In the genomic region with DNA sequence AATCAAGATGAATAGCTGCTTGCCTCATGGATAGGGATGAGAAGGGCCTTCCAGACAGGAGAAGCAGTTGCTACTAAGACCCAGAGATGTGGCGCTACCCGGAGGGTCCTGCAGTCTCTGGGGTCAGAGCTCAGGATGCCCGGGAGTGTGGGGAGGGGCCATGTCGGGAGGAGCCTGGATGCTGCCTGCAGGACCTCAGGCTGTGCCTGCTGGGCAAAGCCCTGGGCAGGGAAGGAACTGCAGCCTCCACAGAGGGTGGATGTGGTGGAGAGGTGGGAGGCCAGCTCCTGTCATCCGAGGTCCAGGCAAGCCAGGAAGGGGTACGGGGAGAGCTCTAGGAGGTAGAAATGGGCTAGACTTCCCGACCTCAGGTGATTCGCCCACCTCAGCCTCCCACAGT, we compare ENCODE assay signal across 29 cellular contexts. TPM values are rescaled to one million over a fixed set of nuclear protein-coding genes. Genes with fewer than 3 reads are reported as not detected.
"Had no signal": no experiment of that assay in that cellular context is flagged by ENCODE, and none has a peak within 500 bp of the region (broad histone marks: within the 10 kb centered on the region; RNA-seq: fewer than 3 reads in every experiment).

No MANE protein-coding gene starts in this region.

- H3K4me2 ChIP-seq: neural progenitor cell had no signal

- H3K36me3 ChIP-seq: colonic mucosa, gastrocnemius medialis, neural progenitor cell, thoracic aorta had no signal

- H3K27me3 Mint-ChIP-seq: activated CD4-positive, alpha-beta memory T cell treated with anti-CD3 and anti-CD28 coated beads, Interleukin-2, amount 10 ng/mL, durations not matched to agents 7 days and 5 days; activated CD4-positive, alpha-beta T cell treated with anti-CD3 and anti-CD28 coated beads, Interleukin-2, amount 10 ng/mL, durations not matched to agents 24 days and 14 days; activated CD8-positive, alpha-beta memory T cell treated with anti-CD3 and anti-CD28 coated beads, Interleukin-2, amount 10 ng/mL, durations not matched to agents 7 days and 5 days; activated naive CD4-positive, alpha-beta T cell treated with anti-CD3 and anti-CD28 coated beads, Interleukin-2, amount 50 U/mL, for 24 hours; activated naive CD8-positive, alpha-beta T cell treated with anti-CD3 and anti-CD28 coated beads, Interleukin-2, amount 50 U/mL, for 24 hours; naive B cell; stimulated activated naive CD8-positive, alpha-beta T cell treated with anti-CD3 and anti-CD28 coated beads, Interleukin-15, Interleukin-2, amounts not matched to agents 100 ng/mL and 50 ng/mL, for 24 hours had no signal

- H2AFZ ChIP-seq: neural progenitor cell had no signal

- H3K9me3 ChIP-seq: colonic mucosa, gastrocnemius medialis, thoracic aorta had no signal

- H3K4me3 ChIP-seq: colonic mucosa, gastrocnemius medialis, neural progenitor cell, thoracic aorta had no signal

- H3K27me3 ChIP-seq: colonic mucosa, gastrocnemius medialis, neural progenitor cell had no signal

- H3K36me3 Mint-ChIP-seq: activated naive CD4-positive, alpha-beta T cell treated with anti-CD3 and anti-CD28 coated beads, Interleukin-2, amount 50 U/mL, for 24 hours; naive B cell; neural progenitor cell had no signal

- H3K9me3 Mint-ChIP-seq: activated CD4-positive, alpha-beta memory T cell treated with anti-CD3 and anti-CD28 coated beads, Interleukin-2, amount 10 ng/mL, durations not matched to agents 7 days and 5 days; activated CD4-positive, alpha-beta T cell treated with anti-CD3 and anti-CD28 coated beads, Interleukin-2, amount 10 ng/mL, durations not matched to agents 24 days and 14 days; activated naive CD4-positive, alpha-beta T cell treated with anti-CD3 and anti-CD28 coated beads, Interleukin-2, amount 50 U/mL, for 24 hours; activated naive CD8-positive, alpha-beta T cell treated with anti-CD3 and anti-CD28 coated beads, Interleukin-2, amount 50 U/mL, for 24 hours; activated T-helper 2 cell treated with anti-CD3 and anti-CD28 coated beads, Interferon-gamma antibody, Interleukin-2, Interleukin-4, amounts not matched to agents 10 μg/mL and 5 μg/mL and 100 μg/mL, durations not matched to agents 14 hours and 24 hours and 36 hours; naive B cell; neural progenitor cell; stimulated activated naive CD8-positive, alpha-beta T cell treated with anti-CD3 and anti-CD28 coated beads, Interleukin-15, Interleukin-2, amounts not matched to agents 100 ng/mL and 50 ng/mL, for 24 hours; T-helper 1 cell treated with Interleukin-12 subunit alpha and Interleukin-12 subunit beta and Interleukin-4 antibody, amounts not matched to agents 30 μg/mL and 1 μg/mL, for 36 hours had no signal

- H3K9ac ChIP-seq: neural progenitor cell had no signal

- ATAC-seq: activated CD8-positive, alpha-beta memory T cell treated with anti-CD3 and anti-CD28 coated beads, Interleukin-2, amount 10 ng/mL, durations not matched to agents 7 days and 5 days; activated naive CD8-positive, alpha-beta T cell treated with anti-CD3 and anti-CD28 coated beads, Interleukin-2, amount 50 U/mL, for 24 hours; left ventricle myocardium superior; right cardiac atrium had no signal

- H3K4me1 ChIP-seq: gastrocnemius medialis had no signal

- H3K27ac ChIP-seq: colonic mucosa, gastrocnemius medialis, neural progenitor cell, thoracic aorta, VCaP had no signal

- H3K27ac Mint-ChIP-seq: activated CD4-positive, alpha-beta memory T cell treated with anti-CD3 and anti-CD28 coated beads, Interleukin-2, amount 10 ng/mL, durations not matched to agents 7 days and 5 days; activated CD4-positive, alpha-beta T cell treated with anti-CD3 and anti-CD28 coated beads, Interleukin-2, amount 10 ng/mL, durations not matched to agents 24 days and 14 days; activated CD8-positive, alpha-beta memory T cell treated with anti-CD3 and anti-CD28 coated beads, Interleukin-2, amount 10 ng/mL, durations not matched to agents 7 days and 5 days; activated naive CD4-positive, alpha-beta T cell treated with anti-CD3 and anti-CD28 coated beads, Interleukin-2, amount 50 U/mL, for 24 hours; activated naive CD8-positive, alpha-beta T cell treated with anti-CD3 and anti-CD28 coated beads, Interleukin-2, amount 50 U/mL, for 24 hours; activated T-helper 2 cell treated with anti-CD3 and anti-CD28 coated beads, Interferon-gamma antibody, Interleukin-2, Interleukin-4, amounts not matched to agents 10 μg/mL and 5 μg/mL and 100 μg/mL, durations not matched to agents 14 hours and 24 hours and 36 hours; neural progenitor cell; stimulated activated naive CD8-positive, alpha-beta T cell treated with anti-CD3 and anti-CD28 coated beads, Interleukin-15, Interleukin-2, amounts not matched to agents 100 ng/mL and 50 ng/mL, for 24 hours; T-helper 1 cell treated with Interleukin-12 subunit alpha and Interleukin-12 subunit beta and Interleukin-4 antibody, amounts not matched to agents 30 μg/mL and 1 μg/mL, for 36 hours had no signal

- DNase-seq: activated CD4-positive, alpha-beta memory T cell treated with anti-CD3 and anti-CD28 coated beads, Interleukin-2, amount 10 ng/mL, durations not matched to agents 7 days and 5 days; activated CD4-positive, alpha-beta T cell treated with anti-CD3 and anti-CD28 coated beads, Interleukin-2, amount 10 ng/mL, durations not matched to agents 24 days and 14 days; activated CD8-positive, alpha-beta memory T cell treated with anti-CD3 and anti-CD28 coated beads, Interleukin-2, amount 10 ng/mL, durations not matched to agents 7 days and 5 days; activated naive CD8-positive, alpha-beta T cell treated with anti-CD3 and anti-CD28 coated beads, Interleukin-2, amount 50 U/mL, for 24 hours; activated T-cell treated with anti-CD3 and anti-CD28 coated beads, Interleukin-2, amount 50 U/mL, for 48 hours; colonic mucosa; effector CD8-positive, alpha-beta T cell; erythroblast; gastrocnemius medialis; glutamatergic neuron; islet precursor cell; left ventricle myocardium superior; mammary epithelial cell; naive B cell; occipital lobe; posterior cingulate gyrus; stimulated activated CD4-positive, alpha-beta T cell treated with anti-CD3 and anti-CD28 coated beads, Interleukin-2, amount 100 ng/mL, for 48 hours; SW 1271; T-helper 9 cell; trophoblast cell had no signal

- H3K4me3 Mint-ChIP-seq: activated CD4-positive, alpha-beta memory T cell treated with anti-CD3 and anti-CD28 coated beads, Interleukin-2, amount 10 ng/mL, durations not matched to agents 7 days and 5 days; activated CD4-positive, alpha-beta T cell treated with anti-CD3 and anti-CD28 coated beads, Interleukin-2, amount 10 ng/mL, durations not matched to agents 24 days and 14 days; activated CD8-positive, alpha-beta memory T cell treated with anti-CD3 and anti-CD28 coated beads, Interleukin-2, amount 10 ng/mL, durations not matched to agents 7 days and 5 days; activated naive CD4-positive, alpha-beta T cell treated with anti-CD3 and anti-CD28 coated beads, Interleukin-2, amount 50 U/mL, for 24 hours; activated naive CD8-positive, alpha-beta T cell treated with anti-CD3 and anti-CD28 coated beads, Interleukin-2, amount 50 U/mL, for 24 hours; naive B cell; neural progenitor cell; stimulated activated naive CD8-positive, alpha-beta T cell treated with anti-CD3 and anti-CD28 coated beads, Interleukin-15, Interleukin-2, amounts not matched to agents 100 ng/mL and 50 ng/mL, for 24 hours; T-helper 1 cell treated with Interleukin-12 subunit alpha and Interleukin-12 subunit beta and Interleukin-4 antibody, amounts not matched to agents 30 μg/mL and 1 μg/mL, for 36 hours had no signal

RNA-seq across cellular contexts. Expression of a gene that starts 39.4 kb away (rescaled TPM):
- total RNA-seq: dermis microvascular lymphatic vessel endothelial cell, gastrocnemius medialis, left ventricle myocardium superior had no signal
